In the genomic region with DNA sequence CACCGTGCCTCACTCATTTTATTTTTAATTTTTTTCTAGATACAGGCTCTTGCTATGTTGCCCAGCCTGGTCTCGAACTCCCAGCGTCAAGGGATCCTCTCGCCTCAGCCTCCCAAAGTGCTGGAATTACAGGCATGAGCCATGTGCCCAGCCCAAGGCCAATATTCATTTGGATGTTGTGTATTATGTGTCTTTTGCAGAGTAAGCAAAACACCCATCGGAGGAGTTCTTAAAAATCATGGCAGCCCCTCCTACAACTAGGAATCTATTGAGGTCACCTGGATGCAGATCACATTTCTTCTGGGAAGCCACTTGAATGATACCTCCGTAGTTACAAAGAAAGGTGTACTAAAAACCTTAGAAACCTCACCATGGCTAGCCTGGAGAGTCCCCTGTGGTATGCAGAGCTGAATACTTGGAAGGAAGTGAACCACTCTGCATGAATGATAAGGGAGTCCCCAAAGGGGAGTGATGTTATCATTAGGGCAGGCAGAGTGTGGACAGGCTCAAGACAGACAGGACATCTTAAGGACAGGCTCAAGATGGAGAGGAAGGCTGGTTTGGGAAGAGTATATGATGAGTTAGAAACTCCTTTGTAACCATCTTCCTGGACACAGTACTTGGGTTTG, we compare ENCODE assay signal across 13 cellular contexts.
DNase-seq lines count a peak whose midpoint lies in the region; ATAC-seq lines count a peak whose summit lies in the region.
"Had no signal": no experiment of that assay in that cellular context is flagged by ENCODE, and none has a peak within 500 bp of the region (broad histone marks: within the 10 kb centered on the region; RNA-seq: fewer than 3 reads in every experiment).

No MANE protein-coding gene starts in this region.

- H3K4me3 Mint-ChIP-seq in stimulated activated effector memory CD8-positive, alpha-beta T cell treated with anti-CD3 and anti-CD28 coated beads, Interleukin-12 subunit alpha, Interleukin-12 subunit beta, amount 100 ng/mL, for 72 hours: no peak overlapping the region

- ATAC-seq in GM18511 (IDR thresholded peaks at IDR 0.05; ENCODE audit: unreplicated experiment) (peak; percentile 70), GM21529 (IDR thresholded peaks at IDR 0.05; ENCODE audit: unreplicated experiment) (peak; percentile 43), HG03378 (IDR thresholded peaks at IDR 0.05; ENCODE audit: unreplicated experiment) (peak; percentile 63), GM21526 (IDR thresholded peaks at IDR 0.05; ENCODE audit: low FRiP score, unreplicated experiment) (no peak)
- ATAC-seq in stimulated activated effector memory CD8-positive, alpha-beta T cell treated with anti-CD3 and anti-CD28 coated beads, Interleukin-12 subunit alpha, Interleukin-12 subunit beta, amount 100 ng/mL, for 72 hours: peak; percentile 90
- ATAC-seq: left cardiac atrium, Right ventricle myocardium inferior had no signal

- no peaks in the 10 kb centered on the region for H3K9me3 Mint-ChIP-seq in stimulated activated effector memory CD8-positive, alpha-beta T cell treated with anti-CD3 and anti-CD28 coated beads, Interleukin-12 subunit alpha, Interleukin-12 subunit beta, amount 100 ng/mL, for 72 hours

- no peak for DNase-seq in stimulated activated effector memory CD8-positive, alpha-beta T cell treated with anti-CD3 and anti-CD28 coated beads, Interleukin-12 subunit alpha, Interleukin-12 subunit beta, amount 100 ng/mL, for 72 hours (ENCODE audit: low spot score in 2 of 2)
- DNase-seq in mucosa of gallbladder (ENCODE audit: low spot score): no peak
- no peak for DNase-seq in KBM-7
- DNase-seq: activated CD4-positive, alpha-beta T cell treated with anti-CD3 and anti-CD28 coated beads for 48 hours; C1 segment of cervical spinal cord; central memory CD4-positive, alpha-beta T cell; left cardiac atrium; NCI-H2171 had no signal

- peak overlapping the region; percentile 51 for H3K27ac Mint-ChIP-seq in stimulated activated effector memory CD8-positive, alpha-beta T cell treated with anti-CD3 and anti-CD28 coated beads, Interleukin-12 subunit alpha, Interleukin-12 subunit beta, amount 100 ng/mL, for 72 hours

- peaks cover 13% of the 10 kb centered on the region for H3K4me1 Mint-ChIP-seq in stimulated activated effector memory CD8-positive, alpha-beta T cell treated with anti-CD3 and anti-CD28 coated beads, Interleukin-12 subunit alpha, Interleukin-12 subunit beta, amount 100 ng/mL, for 72 hours

- in situ Hi-C loops in KBM-7 (cut with MboI; ENCODE audit: low pct_unique_long_range_greater_than_20kb, low sequenced_read_pairs): no loop called here

- H3K36me3 Mint-ChIP-seq in stimulated activated effector memory CD8-positive, alpha-beta T cell treated with anti-CD3 and anti-CD28 coated beads, Interleukin-12 subunit alpha, Interleukin-12 subunit beta, amount 100 ng/mL, for 72 hours: no peaks in the 10 kb centered on the region
